Comparison of ENCODE assay signal across 27 cellular contexts in the genomic region with DNA sequence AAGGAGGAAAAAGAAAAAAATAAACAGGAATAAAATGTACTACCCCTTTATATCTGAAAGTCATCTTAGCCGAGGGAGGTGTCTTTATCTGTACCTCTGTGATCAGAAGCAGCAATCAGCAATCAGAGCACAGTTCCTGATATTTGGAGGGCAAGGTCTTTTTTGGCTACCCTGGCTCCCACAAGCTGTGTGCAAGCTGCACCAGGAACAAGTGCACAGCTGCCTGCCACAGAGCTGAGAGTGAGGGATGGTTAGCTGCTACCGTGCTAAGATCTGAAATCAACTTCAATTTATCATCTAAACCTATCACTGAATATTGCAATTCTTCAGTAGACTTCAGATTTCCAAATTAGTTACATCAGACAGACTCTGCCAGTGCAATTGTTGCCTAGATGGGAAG.
"Had no signal": no experiment of that assay in that cellular context is flagged by ENCODE, and none has a peak within 500 bp of the region (broad histone marks: within the 10 kb centered on the region; RNA-seq: fewer than 3 reads in every experiment).

No MANE protein-coding gene starts in this region.

- H3K9me3 ChIP-seq: lower lobe of right lung, ovary, prostate gland, stomach, uterus had no signal

- H3K4me1 ChIP-seq: lower lobe of right lung, prostate gland, stomach, tibial nerve, uterus had no signal

- H3K36me3 Mint-ChIP-seq: naive B cell; natural killer cell; stimulated activated naive B cell treated with anti-CD40 and anti-IgM and Interleukin-4, amounts not matched to agents 10 μg/mL and 1 μg/mL and 100 μg/mL, for 72 hours; type B pancreatic cell had no signal

- H3K36me3 ChIP-seq: lower lobe of right lung, ovary, prostate gland, stomach, thoracic aorta, tibial nerve, uterus had no signal

- ATAC-seq: left cardiac atrium; left lobe of liver; lower lobe of right lung; natural killer cell; right cardiac atrium; sciatic nerve; stimulated activated naive B cell treated with anti-CD40 and anti-IgM and Interleukin-4, amounts not matched to agents 10 μg/mL and 1 μg/mL and 100 μg/mL, for 72 hours; stimulated activated naive CD8-positive, alpha-beta T cell treated with anti-CD3 and anti-CD28 coated beads, Interleukin-15, Interleukin-2, amounts not matched to agents 100 U/mL and 50 U/mL, for 24 hours had no signal

- DNase-seq: kidney glomerular epithelial cell; left cardiac atrium; lower lobe of right lung; mammary epithelial cell; mesenchymal stem cell; naive B cell; natural killer cell; nephron progenitor cell; ovary; retina; right cardiac atrium; stimulated activated CD4-positive, alpha-beta T cell treated with anti-CD3 and anti-CD28 coated beads, Interleukin-12 subunit alpha, Interleukin-12 subunit beta, amount 100 ng/mL, for 4 hours; stimulated activated CD4-positive, alpha-beta T cell treated with anti-CD3 and anti-CD28 coated beads, Interleukin-15, amount 100 ng/mL, for 24 hours; stimulated activated CD4-positive, alpha-beta T cell treated with anti-CD3 and anti-CD28 coated beads, Interleukin-2, amount 100 ng/mL, for 24 hours; stimulated activated CD4-positive, alpha-beta T cell treated with anti-CD3 and anti-CD28 coated beads, Interleukin-4, amount 100 ng/mL, for 1 hour; stimulated activated naive B cell treated with anti-CD40 and anti-IgM and Interleukin-4, amounts not matched to agents 10 μg/mL and 1 μg/mL and 100 μg/mL, for 72 hours; stimulated activated naive CD8-positive, alpha-beta T cell treated with anti-CD3 and anti-CD28 coated beads, Interleukin-15, Interleukin-2, amounts not matched to agents 100 U/mL and 50 U/mL, for 24 hours; stomach; uterus had no signal

- H3K4me3 ChIP-seq: hepatocyte, lower lobe of right lung, ovary, prostate gland, skin epidermis, stomach, thoracic aorta, tibial nerve, uterus had no signal

- H3K27ac ChIP-seq: hepatocyte, lower lobe of right lung, ovary, prostate gland, skin epidermis, stomach, thoracic aorta, tibial nerve, uterus had no signal

- H3K9me3 Mint-ChIP-seq: nephron progenitor cell, type B pancreatic cell had no signal

- H3K4me3 Mint-ChIP-seq: naive B cell; natural killer cell; nephron progenitor cell; stimulated activated naive B cell treated with anti-CD40 and anti-IgM and Interleukin-4, amounts not matched to agents 10 μg/mL and 1 μg/mL and 100 μg/mL, for 72 hours; type B pancreatic cell had no signal

- H3K27me3 Mint-ChIP-seq: naive B cell; stimulated activated naive B cell treated with anti-CD40 and anti-IgM and Interleukin-4, amounts not matched to agents 10 μg/mL and 1 μg/mL and 100 μg/mL, for 72 hours; type B pancreatic cell had no signal

- H3K4me1 Mint-ChIP-seq: naive B cell; natural killer cell; nephron progenitor cell; stimulated activated naive B cell treated with anti-CD40 and anti-IgM and Interleukin-4, amounts not matched to agents 10 μg/mL and 1 μg/mL and 100 μg/mL, for 72 hours had no signal

- H3K27me3 ChIP-seq: hepatocyte, ovary, stomach, tibial nerve, uterus had no signal

- H3K27ac Mint-ChIP-seq: naive B cell; natural killer cell; nephron progenitor cell; stimulated activated naive B cell treated with anti-CD40 and anti-IgM and Interleukin-4, amounts not matched to agents 10 μg/mL and 1 μg/mL and 100 μg/mL, for 72 hours; type B pancreatic cell had no signal
